18 cellular contexts compared by ENCODE assay signal in genomic region chr2:121350884-121351283, GRCh38.
A peak's percentile ranks its signal among the peaks of the same experiment; 100 is the strongest.
DNase-seq lines count a peak whose midpoint lies in the region; ATAC-seq and TF ChIP-seq lines count a peak whose summit lies in the region.
"Had no signal": no experiment of that assay in that cellular context is flagged by ENCODE, and none has a peak within 500 bp of the region (broad histone marks: within the 10 kb centered on the region; RNA-seq: fewer than 3 reads in every experiment).

No MANE protein-coding gene starts in this region.

- peaks cover 28% of the 10 kb centered on the region for H3K36me3 Mint-ChIP-seq in activated CD8-positive, alpha-beta memory T cell treated with anti-CD3 and anti-CD28 coated beads, Interleukin-2, amount 10 ng/mL, durations not matched to agents 7 days and 5 days
- peaks cover 85 to 96% of the 10 kb centered on the region in 2 donors for H3K36me3 Mint-ChIP-seq in CD14-positive monocyte

- TF ChIP-seq CTCF in CD14-positive monocyte (IDR thresholded peaks at IDR 0.05): no peak
- no peak for TF ChIP-seq CTCF in mucosa of descending colon (IDR thresholded peaks at IDR 0.05)
- TF ChIP-seq CTCF in GM10248 (IDR thresholded peaks at IDR 0.05; ENCODE audit: control extremely low read depth, extremely low read depth, low read depth, missing control alignments): no peak

- H3K9me3 ChIP-seq in mucosa of descending colon: no peaks in the 10 kb centered on the region
- H3K9me3 ChIP-seq in skeletal muscle tissue (ENCODE audit: control insufficient read depth in 3 of 3, low read length in 3 of 3): no peaks in the 10 kb centered on the region
- H3K9me3 ChIP-seq: Peyer's patch, SJSA1 had no signal

- peaks cover 2% of the 10 kb centered on the region for H3K4me1 Mint-ChIP-seq in activated CD8-positive, alpha-beta memory T cell treated with anti-CD3 and anti-CD28 coated beads, Interleukin-2, amount 10 ng/mL, durations not matched to agents 7 days and 5 days
- H3K4me1 Mint-ChIP-seq in CD14-positive monocyte: no peaks in the 10 kb centered on the region
- H3K4me1 Mint-ChIP-seq: IgD-negative memory B cell had no signal

- peak overlapping the region; percentile 68 for H3K27ac ChIP-seq in skeletal muscle tissue (ENCODE audit: low read depth, low read length)
- H3K27ac ChIP-seq: SJSA1 had no signal

- no peak for DNase-seq in activated CD8-positive, alpha-beta memory T cell treated with anti-CD3 and anti-CD28 coated beads, Interleukin-2, amount 10 ng/mL, durations not matched to agents 7 days and 5 days
- no peak for DNase-seq in activated CD8-positive, alpha-beta memory T cell treated with anti-CD3 and anti-CD28 coated beads for 24 hours
- peak; percentile 3 for DNase-seq in CD14-positive monocyte (ENCODE audit: low spot score)
- DNase-seq in mucosa of descending colon: peak in 2 of 3 donors; percentile 50
- DNase-seq in NCI-H774 (lab: John Stamatoyannopoulos, UW): no peak
- DNase-seq in GM10248 (ENCODE audit: extremely low spot score): no peak
- DNase-seq: AML-193, C1 segment of cervical spinal cord, NCI-H1105, NCI-H146, NCI-H2029, NCI-H226, NCI-H510A treated with DMSO at 0.1 percent for 48 hours, Peyer's patch had no signal

- no peak overlapping the region for H3K4me3 ChIP-seq in mucosa of descending colon
- H3K4me3 ChIP-seq in skeletal muscle tissue (ENCODE audit: low read length in 3 of 3): no peak overlapping the region
- H3K4me3 ChIP-seq: Peyer's patch, SJSA1 had no signal

- CTCF ChIA-PET in activated CD8-positive, alpha-beta memory T cell treated with anti-CD3 and anti-CD28 coated beads, Interleukin-2, amount 10 ng/mL, durations not matched to agents 7 days and 5 days (lab: Charles Lee): interaction anchor here (1.2 kb wide), 1 partner anchor 40 kb away, joined by 3 read pairs; no protein-coding TSS in a partner anchor
- CTCF ChIA-PET in GM10248 (lab: Yijun Ruan, JAX): interaction anchor here (2.5 to 2.7 kb wide), 2 partner anchors 9 to 11 kb away, joined by 10 read pairs; no protein-coding TSS in a partner anchor

- H3K27me3 Mint-ChIP-seq in activated CD8-positive, alpha-beta memory T cell treated with anti-CD3 and anti-CD28 coated beads, Interleukin-2, amount 10 ng/mL, durations not matched to agents 7 days and 5 days: no peaks in the 10 kb centered on the region
- H3K27me3 Mint-ChIP-seq in CD14-positive monocyte (ENCODE audit: low read depth in 3 of 3): peaks cover 0 to 4% (median 0%) of the 10 kb centered on the region in 3 donors
- H3K27me3 Mint-ChIP-seq: IgD-negative memory B cell had no signal

- H3K9ac ChIP-seq in skeletal muscle tissue (ENCODE audit: low read depth in 1 of 3, low read length in 3 of 3): no peak overlapping the region

- H3K4me1 ChIP-seq in mucosa of descending colon (ENCODE audit: low read depth): peaks cover 3% of the 10 kb centered on the region
- H3K4me1 ChIP-seq in skeletal muscle tissue (ENCODE audit: control insufficient read depth in 3 of 3, insufficient read depth in 3 of 3, low read length in 3 of 3): peaks cover 8 to 41% (median 28%) of the 10 kb centered on the region in 3 donors
- H3K4me1 ChIP-seq: SJSA1 had no signal

- POLR2A ChIA-PET in GM10248 (lab: Yijun Ruan, JAX): no interaction called here

- no peaks in the 10 kb centered on the region for H3K9me3 Mint-ChIP-seq in activated CD8-positive, alpha-beta memory T cell treated with anti-CD3 and anti-CD28 coated beads, Interleukin-2, amount 10 ng/mL, durations not matched to agents 7 days and 5 days (ENCODE audit: low read depth)
- peaks cover 0 to 1% (median 0%) of the 10 kb centered on the region in 7 donors for H3K9me3 Mint-ChIP-seq in CD14-positive monocyte
- H3K9me3 Mint-ChIP-seq: IgD-negative memory B cell had no signal

- peak overlapping the region; percentile 2 for H3K27ac Mint-ChIP-seq in activated CD8-positive, alpha-beta memory T cell treated with anti-CD3 and anti-CD28 coated beads, Interleukin-2, amount 10 ng/mL, durations not matched to agents 7 days and 5 days
- H3K27ac Mint-ChIP-seq in CD14-positive monocyte: peak overlapping the region in 1 of 7 donors; percentile 67

- H3K36me3 ChIP-seq in mucosa of descending colon (ENCODE audit: low read depth): peaks cover 10% of the 10 kb centered on the region
- peaks cover 63 to 85% (median 78%) of the 10 kb centered on the region in 3 donors for H3K36me3 ChIP-seq in skeletal muscle tissue (ENCODE audit: control insufficient read depth in 3 of 3, insufficient read depth in 3 of 3, low read length in 3 of 3)

- no peak for ATAC-seq in activated CD8-positive, alpha-beta memory T cell treated with anti-CD3 and anti-CD28 coated beads, Interleukin-2, amount 10 ng/mL, durations not matched to agents 7 days and 5 days
- peak; percentile 71 for ATAC-seq in mucosa of descending colon
- ATAC-seq in GM21390 (IDR thresholded peaks at IDR 0.05; ENCODE audit: unreplicated experiment): no peak

- H3K27me3 ChIP-seq in skeletal muscle tissue (ENCODE audit: control insufficient read depth in 3 of 3, insufficient read depth in 3 of 3, low read length in 3 of 3): no peaks in the 10 kb centered on the region
- H3K27me3 ChIP-seq: Peyer's patch, SJSA1 had no signal

- no peak overlapping the region for H3K4me3 Mint-ChIP-seq in activated CD8-positive, alpha-beta memory T cell treated with anti-CD3 and anti-CD28 coated beads, Interleukin-2, amount 10 ng/mL, durations not matched to agents 7 days and 5 days
- no peak overlapping the region for H3K4me3 Mint-ChIP-seq in CD14-positive monocyte
- H3K4me3 Mint-ChIP-seq: IgD-negative memory B cell had no signal

- intact Hi-C loops in CD14-positive monocyte (cut with micrococcal nuclease) (loop anchor here in 1 of 2 donors (10.0 kb wide), 1 partner anchor 226 kb away; no protein-coding TSS in a partner anchor), mucosa of descending colon (cut with DNase I, micrococcal nuclease) (loop anchor here in 1 of 2 donors (10.0 kb wide), 1 partner anchor 256 kb away; no protein-coding TSS in a partner anchor)

Comparison
In these comparisons a context has a peak if more than half of its experiments do, and no peak if none do; other contexts are left out.
1. DNase-seq: peak in CD14-positive monocyte (single experiment) and mucosa of descending colon (2 of 3); none in activated CD8-positive, alpha-beta memory T cell treated with anti-CD3 and anti-CD28 coated beads, Interleukin-2, amount 10 ng/mL, durations not matched to agents 7 days and 5 days (single experiment), activated CD8-positive, alpha-beta memory T cell treated with anti-CD3 and anti-CD28 coated beads for 24 hours (single experiment), NCI-H774 (single experiment) and GM10248 (single experiment).